Comparison of ENCODE assay signal across 22 cellular contexts in genomic region chr16:68784721-68785120, GRCh38. TPM values are rescaled to one million over a fixed set of nuclear protein-coding genes. Genes with fewer than 3 reads are reported as not detected.
DNase-seq lines count a peak whose midpoint lies in the region; ATAC-seq and TF ChIP-seq lines count a peak whose summit lies in the region.
"Had no signal": no experiment of that assay in that cellular context is flagged by ENCODE, and none has a peak within 500 bp of the region (broad histone marks: within the 10 kb centered on the region; RNA-seq: fewer than 3 reads in every experiment).

No MANE protein-coding gene starts in this region.

- H3K4me3 Mint-ChIP-seq in mesothelial cell of epicardium = no peak overlapping the region

- in situ Hi-C loops in SK-MEL-5 (cut with HindIII; ENCODE audit: low pct_unique_long_range_greater_than_20kb, low sequenced_read_pairs) = no loop called here

- DNase-seq in SK-MEL-5 (ENCODE audit: low read depth, low spot score) (peak; percentile 55), mesothelial cell of epicardium (ENCODE audit: low spot score in 2 of 2, unreplicated experiment in 2 of 2) (no peak), cerebellar nuclear complex (lab: John Stamatoyannopoulos, UW) (no peak), kidney tubule cell (ENCODE audit: low spot score) (no peak)
- no peak for DNase-seq in activated CD8-positive, alpha-beta memory T cell treated with anti-CD3 and anti-CD28 coated beads, Interleukin-2, amount 50 U/mL, for 4 hours
- DNase-seq: DMS53, NCI-H1092, NCI-H1417 treated with DMSO at 0.1 percent for 48 hours, NCI-H1694 treated with DMSO at 0.1 percent for 48 hours, NCI-H2081 treated with DMSO at 0.1 percent for 48 hours, NCI-H2171, NCI-H226, NCI-H510A, NCI-H69, RPMI8226, SHP77 had no signal

- H3K36me3 Mint-ChIP-seq in mesothelial cell of epicardium = peaks cover 10% of the 10 kb centered on the region

- TF ChIP-seq CTCF in 22Rv1 (IDR thresholded peaks at IDR 0.05) = no peak
- TF ChIP-seq CTCF in mesothelial cell of epicardium (IDR thresholded peaks at IDR 0.05; ENCODE audit: unreplicated experiment) = no peak

- no peak for ATAC-seq in GM19023 (IDR thresholded peaks at IDR 0.05; ENCODE audit: unreplicated experiment)
- ATAC-seq: GM12878, HCT116 had no signal

- H3K27me3 Mint-ChIP-seq in mesothelial cell of epicardium (ENCODE audit: low read depth) = no peaks in the 10 kb centered on the region

- 0 out of 2 replicates have a peak overlapping the region, but pooled peaks have one; percentile 10 for H3K27ac ChIP-seq in 22Rv1
- H3K27ac ChIP-seq in cingulate gyrus (ENCODE audit: low read depth, low read length) = peak overlapping the region; percentile 82

- no peaks in the 10 kb centered on the region for H3K9me3 Mint-ChIP-seq in mesothelial cell of epicardium

- H3K4me1 Mint-ChIP-seq in mesothelial cell of epicardium = peaks cover 13% of the 10 kb centered on the region

- H3K27ac Mint-ChIP-seq in mesothelial cell of epicardium = peak overlapping the region; percentile 59

RNA-seq across cellular contexts. Expression of gene CDH1, which starts 47.6 kb away (rescaled TPM):
- 5.4 and 6.0 TPM in 2 replicates for total RNA-seq in SK-MEL-5 (2014; rRNA removed; shearing (Covaris generic))
- polyA plus RNA-seq in SK-MEL-5 (2015; cell fraction: cytosol; rRNA removed) = 8.2 and 11.9 TPM in 2 replicates
- 3.2 and 12.2 TPM in 2 replicates for polyA plus RNA-seq in SK-MEL-5 (2015; cell fraction: nucleus; rRNA removed)
- total RNA-seq in mesothelial cell of epicardium = 214 to 236 TPM (median 219 TPM) in 3 replicates
- total RNA-seq: H4 had no signal

RNA-seq across cellular contexts. Expression of gene TANGO6, which starts 58.6 kb away (rescaled TPM):
- 19.9 and 23.7 TPM in 2 replicates for total RNA-seq in SK-MEL-5 (2014; rRNA removed; shearing (Covaris generic))
- polyA plus RNA-seq in SK-MEL-5 (2015; cell fraction: cytosol; rRNA removed) = 8.7 and 14.8 TPM in 2 replicates
- polyA plus RNA-seq in SK-MEL-5 (2015; cell fraction: nucleus; rRNA removed) = 6.2 and 6.9 TPM in 2 replicates
- total RNA-seq in mesothelial cell of epicardium = 9.4 to 12.8 TPM (median 10.3 TPM) in 3 replicates

Comparison
In these comparisons a context has a peak if more than half of its experiments do, and no peak if none do; other contexts are left out.
1. RNA of gene CDH1, which starts 47.6 kb away (total RNA-seq): 214 to 236 TPM in mesothelial cell of epicardium; 5.4 to 6.0 TPM in SK-MEL-5; every median in the first group is over 10 times any median in the second.